Comparison of ENCODE assay signal across 30 cellular contexts in genomic region chr2:118752762-118753429, GRCh38.
"Had no signal": no experiment of that assay in that cellular context is flagged by ENCODE, and none has a peak within 500 bp of the region (broad histone marks: within the 10 kb centered on the region; RNA-seq: fewer than 3 reads in every experiment).

No MANE protein-coding gene starts in this region.

- H3K27me3 ChIP-seq: adrenal gland had no signal

- H3K4me1 Mint-ChIP-seq: activated B cell treated with CpG ODN at 0.5 μM for 24 hours, brain had no signal

- H3K4me1 ChIP-seq: adrenal gland had no signal

- H3K27ac Mint-ChIP-seq: activated B cell treated with CpG ODN at 0.5 μM for 24 hours; activated CD4-positive, alpha-beta memory T cell treated with anti-CD3 and anti-CD28 coated beads for 36 hours; activated naive CD4-positive, alpha-beta T cell treated with anti-CD3 and anti-CD28 coated beads for 36 hours; activated T-helper 1 cell treated with anti-CD3 and anti-CD28 coated beads, Interleukin-12 subunit alpha, Interleukin-12 subunit beta, Interleukin-2, Interleukin-4 antibody, amounts not matched to agents 30 ng/mL and 10 ng/mL and 1 ng/mL, durations not matched to agents 14 hours and 24 hours and 36 hours; brain had no signal

- H3K4me2 ChIP-seq: PC-9 had no signal

- H3K4me3 ChIP-seq: adrenal gland, PC-9 had no signal

- H3K36me3 ChIP-seq: adrenal gland had no signal

- H3K9me3 Mint-ChIP-seq: activated B cell treated with CpG ODN at 0.5 μM for 24 hours; activated CD4-positive, alpha-beta memory T cell treated with anti-CD3 and anti-CD28 coated beads for 36 hours; activated naive CD4-positive, alpha-beta T cell treated with anti-CD3 and anti-CD28 coated beads for 36 hours; activated T-cell treated with anti-CD3 and anti-CD28 coated beads, Interleukin-2, amount 50 U/mL, for 4 hours; activated T-helper 1 cell treated with anti-CD3 and anti-CD28 coated beads, Interleukin-12 subunit alpha, Interleukin-12 subunit beta, Interleukin-2, Interleukin-4 antibody, amounts not matched to agents 30 ng/mL and 10 ng/mL and 1 ng/mL, durations not matched to agents 14 hours and 24 hours and 36 hours; brain had no signal

- ATAC-seq: activated naive CD4-positive, alpha-beta T cell treated with anti-CD3 and anti-CD28 coated beads, Interleukin-2, amount 50 U/mL, for 72 hours; activated T-cell treated with anti-CD3 and anti-CD28 coated beads, Interleukin-2, amount 50 U/mL, for 4 hours had no signal

- H3K4me3 Mint-ChIP-seq: activated B cell treated with CpG ODN at 0.5 μM for 24 hours; activated CD4-positive, alpha-beta memory T cell treated with anti-CD3 and anti-CD28 coated beads for 36 hours; activated naive CD4-positive, alpha-beta T cell treated with anti-CD3 and anti-CD28 coated beads for 36 hours; activated T-cell treated with anti-CD3 and anti-CD28 coated beads, Interleukin-2, amount 50 U/mL, for 4 hours; activated T-helper 1 cell treated with anti-CD3 and anti-CD28 coated beads, Interleukin-12 subunit alpha, Interleukin-12 subunit beta, Interleukin-2, Interleukin-4 antibody, amounts not matched to agents 30 ng/mL and 10 ng/mL and 1 ng/mL, durations not matched to agents 14 hours and 24 hours and 36 hours; brain had no signal

- H2AFZ ChIP-seq: PC-9 had no signal

- H3K9me3 ChIP-seq: adrenal gland had no signal

- H3K36me3 Mint-ChIP-seq: activated CD4-positive, alpha-beta memory T cell treated with anti-CD3 and anti-CD28 coated beads for 36 hours; activated naive CD4-positive, alpha-beta T cell treated with anti-CD3 and anti-CD28 coated beads, Interleukin-2, amount 50 U/mL, for 72 hours; brain had no signal

- DNase-seq: activated B cell treated with CpG ODN at 0.5 μM for 24 hours; activated CD4-positive, alpha-beta memory T cell treated with anti-CD3 and anti-CD28 coated beads for 36 hours; activated CD4-positive, alpha-beta T cell treated with anti-CD3 and anti-CD28 coated beads for 4 hours; activated CD4-positive, alpha-beta T cell treated with anti-CD3 and anti-CD28 coated beads, Interleukin-2, amount 50 U/mL, for 1 hour; activated CD4-positive, CD25-positive, alpha-beta regulatory T cell treated with anti-CD3 and anti-CD28 coated beads, Interleukin-2, amount 50 U/mL, for 72 hours; activated CD8-positive, alpha-beta memory T cell treated with anti-CD3 and anti-CD28 coated beads, Interleukin-2, amount 50 U/mL, for 4 hours; activated gamma-delta T cell treated with Interleukin-2 at 50 U/mL for 16 hours; activated naive CD4-positive, alpha-beta T cell treated with anti-CD3 and anti-CD28 coated beads for 36 hours; activated T-cell treated with anti-CD3 and anti-CD28 coated beads for 4 hours; activated T-cell treated with anti-CD3 and anti-CD28 coated beads, Interleukin-2, amount 50 U/mL, for 4 hours; adrenal gland; caudate nucleus; cerebellar nuclear complex; NCI-H1048; NCI-H1436 treated with DMSO at 0.1 percent for 48 hours; NCI-H1694 treated with DMSO at 0.1 percent for 48 hours; NCI-H2029; NCI-H345; NCI-H524 treated with DMSO at 0.1 percent for 48 hours; NK-92 treated with Interleukin-12 subunit alpha and Interleukin-12 subunit beta, amount 100 ng/mL, for 24 hours; PC-9; Right ventricle myocardium superior; SW 1271; T-helper 1 cell; T-helper 2 cell; T-helper 9 cell had no signal

- H3K27ac ChIP-seq: adrenal gland, PC-9, VCaP had no signal
